In genomic region chr16:30369091-30369937, GRCh38 we compare ENCODE assay signal across 6 cellular contexts. TPM values are rescaled to one million over a fixed set of nuclear protein-coding genes. Genes with fewer than 3 reads are reported as not detected.
DNase-seq lines count a peak whose midpoint lies in the region; ATAC-seq and TF ChIP-seq lines count a peak whose summit lies in the region.

No MANE protein-coding gene starts in this region.

- H3K4me3 Mint-ChIP-seq in type B pancreatic cell = peak overlapping the region; percentile 94

- TF ChIP-seq CTCF in AG10803 (conservative IDR thresholded peaks at IDR 0.05; ENCODE audit: low read length) (no peak), type B pancreatic cell (conservative IDR thresholded peaks at IDR 0.05) (no peak)

- H3K27ac ChIP-seq in SK-N-MC = no peak overlapping the region

- H3K9me3 ChIP-seq in SK-N-MC (ENCODE audit: low read depth, low read length) = no peaks in the 10 kb centered on the region

- peaks cover 4% of the 10 kb centered on the region for H3K36me3 Mint-ChIP-seq in type B pancreatic cell

- peak overlapping the region; percentile 78 for H3K9ac ChIP-seq in SK-N-MC (ENCODE audit: insufficient read length)

- H3K36me3 ChIP-seq in SK-N-MC (ENCODE audit: insufficient read depth, low read length) = peaks cover 15% of the 10 kb centered on the region; the same call in 1 of the 2 replicates

- H3K27ac Mint-ChIP-seq in type B pancreatic cell = peak overlapping the region; percentile 66

- H3K4me1 Mint-ChIP-seq in type B pancreatic cell (ENCODE audit: unreplicated experiment) = peaks cover 41% of the 10 kb centered on the region

- H3K4me3 ChIP-seq in AG10803 (ENCODE audit: low read length) = peak overlapping the region; percentile 88
- H3K4me3 ChIP-seq in SK-N-MC = peak overlapping the region; percentile 82
- H3K4me3 ChIP-seq in iPS-11a (ENCODE audit: low read depth, low read length) = peak overlapping the region; percentile 50

- H3K27me3 Mint-ChIP-seq in type B pancreatic cell = no peaks in the 10 kb centered on the region

- H3K9me3 Mint-ChIP-seq in type B pancreatic cell = no peaks in the 10 kb centered on the region

- no peak for ATAC-seq in HG03196 (IDR thresholded peaks at IDR 0.05; ENCODE audit: unreplicated experiment)

- DNase-seq in AG10803 (ENCODE audit: low read depth) (no peak), SK-N-MC (ENCODE audit: low read depth, low spot score) (no peak), type B pancreatic cell (ENCODE audit: extremely low spot score, unreplicated experiment) (no peak), NCI-H2081 treated with DMSO at 0.1 percent for 48 hours (lab: John Stamatoyannopoulos, UW) (no peak)

RNA-seq across cellular contexts. Expression of gene TBC1D10B, which starts 1.0 kb away (rescaled TPM):
- total RNA-seq in type B pancreatic cell (ENCODE audit: low replicate concordance) = 46.8 and 50.0 TPM in 2 replicates

RNA-seq across cellular contexts. Expression of gene MYL11, which starts 5.3 kb away (rescaled TPM):
- 10.4 and 21.7 TPM in 2 replicates for total RNA-seq in type B pancreatic cell (ENCODE audit: low replicate concordance)

RNA-seq across cellular contexts. Expression of gene SEPTIN1, which starts 13.0 kb away (rescaled TPM):
- 1.4 and 2.3 TPM in 2 replicates for total RNA-seq in type B pancreatic cell (ENCODE audit: low replicate concordance)

RNA-seq across cellular contexts. Expression of gene CD2BP2, which starts 14.2 kb away (rescaled TPM):
- 64.6 and 68.9 TPM in 2 replicates for total RNA-seq in type B pancreatic cell (ENCODE audit: low replicate concordance)

RNA-seq across cellular contexts. Expression of gene ZNF48, which starts 25.9 kb away (rescaled TPM):
- 14.5 and 21.1 TPM in 2 replicates for total RNA-seq in type B pancreatic cell (ENCODE audit: low replicate concordance)
